ENCODE assay signal across 30 cellular contexts in genomic region chr6:41799517-41799916, GRCh38. TPM values are rescaled to one million over a fixed set of nuclear protein-coding genes. Genes with fewer than 3 reads are reported as not detected.
"Had no signal": no experiment of that assay in that cellular context is flagged by ENCODE, and none has a peak within 500 bp of the region (broad histone marks: within the 10 kb centered on the region; RNA-seq: fewer than 3 reads in every experiment).

No MANE protein-coding gene starts in this region.

- H3K27me3 ChIP-seq: pancreas, right lobe of liver, tibial nerve, vagina had no signal

- H3K9me3 ChIP-seq: left ventricle myocardium inferior, pancreas, psoas muscle, right lobe of liver, tibial nerve, vagina had no signal

- H3K4me3 ChIP-seq: left ventricle myocardium inferior, lung, pancreas, psoas muscle, right lobe of liver, smooth muscle cell, tibial nerve, vagina had no signal

- H3K27ac ChIP-seq: left ventricle myocardium inferior, pancreas, psoas muscle, right lobe of liver, tibial nerve, vagina had no signal

- H3K36me3 Mint-ChIP-seq: naive B cell, natural killer cell had no signal

- H3K9me3 Mint-ChIP-seq: immature natural killer cell; mesothelial cell of epicardium; naive B cell; natural killer cell; neural crest cell; stimulated activated memory B cell treated with anti-CD40 and anti-IgM and Interleukin-4, amounts not matched to agents 10 μg/mL and 1 μg/mL and 100 μg/mL, for 72 hours; stimulated activated naive CD8-positive, alpha-beta T cell treated with anti-CD3 and anti-CD28 coated beads, Interleukin-15, amount 100 ng/mL, for 72 hours; type B pancreatic cell had no signal

- DNase-seq: hypothalamus; immature natural killer cell; kidney; left colon; left ventricle myocardium inferior; mesendoderm; naive B cell; natural killer cell; nucleus accumbens; pancreas; posterior cingulate gyrus; psoas muscle; right lobe of liver; stimulated activated CD4-positive, alpha-beta T cell treated with anti-CD3 and anti-CD28 coated beads, Interleukin-1b, Interleukin-23, amount 100 ng/mL, for 48 hours; stimulated activated CD4-positive, alpha-beta T cell treated with anti-CD3 and anti-CD28 coated beads, Interleukin-2, amount 100 ng/mL, for 48 hours; stimulated activated CD4-positive, alpha-beta T cell treated with anti-CD3 and anti-CD28 coated beads, Interleukin-4, amount 100 ng/mL, for 4 hours; stimulated activated CD8-positive, alpha-beta memory T cell treated with anti-CD3 and anti-CD28 coated beads, Interleukin-4, amount 100 ng/mL, for 48 hours; stimulated activated naive CD4-positive, alpha-beta T cell treated with Interleukin-2 at 50 U/mL for 16 hours; stimulated activated naive CD8-positive, alpha-beta T cell treated with anti-CD3 and anti-CD28 coated beads, Interleukin-15, amount 100 ng/mL, for 72 hours; substantia nigra had no signal

- H3K4me1 ChIP-seq: pancreas, psoas muscle, right lobe of liver, tibial nerve, vagina had no signal

- H3K27ac Mint-ChIP-seq: immature natural killer cell; mesothelial cell of epicardium; natural killer cell; stimulated activated memory B cell treated with anti-CD40 and anti-IgM and Interleukin-4, amounts not matched to agents 10 μg/mL and 1 μg/mL and 100 μg/mL, for 72 hours; type B pancreatic cell had no signal

- H3K4me3 Mint-ChIP-seq: immature natural killer cell; mesothelial cell of epicardium; natural killer cell; neural crest cell; stimulated activated memory B cell treated with anti-CD40 and anti-IgM and Interleukin-4, amounts not matched to agents 10 μg/mL and 1 μg/mL and 100 μg/mL, for 72 hours; stimulated activated naive CD8-positive, alpha-beta T cell treated with anti-CD3 and anti-CD28 coated beads, Interleukin-15, amount 100 ng/mL, for 72 hours; type B pancreatic cell had no signal

- H3K36me3 ChIP-seq: pancreas had no signal

- H3K4me1 Mint-ChIP-seq: immature natural killer cell; mesothelial cell of epicardium; naive B cell; natural killer cell; neural crest cell; stimulated activated memory B cell treated with anti-CD40 and anti-IgM and Interleukin-4, amounts not matched to agents 10 μg/mL and 1 μg/mL and 100 μg/mL, for 72 hours; stimulated activated naive CD8-positive, alpha-beta T cell treated with anti-CD3 and anti-CD28 coated beads, Interleukin-15, amount 100 ng/mL, for 72 hours had no signal

- H3K27me3 Mint-ChIP-seq: naive B cell; stimulated activated memory B cell treated with anti-CD40 and anti-IgM and Interleukin-4, amounts not matched to agents 10 μg/mL and 1 μg/mL and 100 μg/mL, for 72 hours; stimulated activated naive CD8-positive, alpha-beta T cell treated with anti-CD3 and anti-CD28 coated beads, Interleukin-15, amount 100 ng/mL, for 72 hours; type B pancreatic cell had no signal

- ATAC-seq: left colon; natural killer cell; pancreas; psoas muscle; right lobe of liver; stimulated activated memory B cell treated with anti-CD40 and anti-IgM and Interleukin-4, amounts not matched to agents 10 μg/mL and 1 μg/mL and 100 μg/mL, for 72 hours; stimulated activated naive CD8-positive, alpha-beta T cell treated with anti-CD3 and anti-CD28 coated beads, Interleukin-15, amount 100 ng/mL, for 72 hours had no signal

RNA-seq across cellular contexts. Expression of gene PRICKLE4, which starts 18.9 kb away (rescaled TPM):
- total RNA-seq: natural killer cell, osteoblast had no signal
- polyA plus RNA-seq: immature natural killer cell, smooth muscle cell had no signal

RNA-seq across cellular contexts. Expression of gene PGC, which starts 52.3 kb away (rescaled TPM):
- total RNA-seq: kidney, left colon, left ventricle myocardium inferior, mesothelial cell of epicardium, natural killer cell, neural crest cell, osteoblast, psoas muscle, smooth muscle cell, tibial nerve, ureter had no signal
- polyA plus RNA-seq: immature natural killer cell, smooth muscle cell had no signal
